10 cellular contexts compared by ENCODE assay signal in genomic region chr6:68559716-68560115, GRCh38.
DNase-seq lines count a peak whose midpoint lies in the region; ATAC-seq, FAIRE-seq and TF ChIP-seq lines count a peak whose summit lies in the region.
"Had no signal": no experiment of that assay in that cellular context is flagged by ENCODE, and none has a peak within 500 bp of the region (broad histone marks: within the 10 kb centered on the region; RNA-seq: fewer than 3 reads in every experiment).

No MANE protein-coding gene starts in this region.

- peak overlapping the region; percentile 98 for H3K27ac ChIP-seq in SK-N-MC

- H3K4me3 ChIP-seq in SK-N-MC, result peak overlapping the region; percentile 75

- H3K9ac ChIP-seq in SK-N-MC (ENCODE audit: insufficient read length), result peak overlapping the region; percentile 89

- no peak for TF ChIP-seq POLR2A in GM12892 (IDR thresholded peaks at IDR 0.05; ENCODE audit: low read depth, low read length)

- DNase-seq in DMS153 (lab: John Stamatoyannopoulos, UW) (peak; percentile 31), NCI-H1930 (lab: John Stamatoyannopoulos, UW) (peak; percentile 70 to 75), SK-N-MC (ENCODE audit: low read depth, low spot score) (peak; percentile 88), medulla oblongata (ENCODE audit: extremely low spot score) (peak; percentile 76), GM12892 (ENCODE audit: insufficient read length) (no peak)
- DNase-seq in stimulated activated naive CD4-positive, alpha-beta T cell treated with Interleukin-2 at 50 U/mL for 16 hours (lab: John Stamatoyannopoulos, UW), result no peak
- DNase-seq: activated CD8-positive, alpha-beta memory T cell treated with anti-CD3 and anti-CD28 coated beads, Interleukin-2, amount 10 ng/mL, durations not matched to agents 7 days and 5 days; CD4-positive, alpha-beta memory T cell had no signal

- no peak for FAIRE-seq in GM12892 (lab: Jason Lieb, UNC)

- ATAC-seq in GM21717 (IDR thresholded peaks at IDR 0.05; ENCODE audit: unreplicated experiment) (no peak), GM19324 (IDR thresholded peaks at IDR 0.05; ENCODE audit: low FRiP score, unreplicated experiment) (no peak)
- ATAC-seq: activated CD8-positive, alpha-beta memory T cell treated with anti-CD3 and anti-CD28 coated beads, Interleukin-2, amount 10 ng/mL, durations not matched to agents 7 days and 5 days had no signal

- H3K36me3 ChIP-seq in SK-N-MC (ENCODE audit: insufficient read depth, low read length), result no peaks in the 10 kb centered on the region

- H3K9me3 ChIP-seq in SK-N-MC (ENCODE audit: low read depth, low read length), result peaks cover under 1% of the 10 kb centered on the region; the same call in 1 of the 2 replicates

Comparison
In these comparisons a context has a peak if more than half of its experiments do, and no peak if none do; other contexts are left out.
1. DNase-seq: peak in DMS153 (single experiment), NCI-H1930 (2 of 2), SK-N-MC (single experiment) and medulla oblongata (single experiment); none in stimulated activated naive CD4-positive, alpha-beta T cell treated with Interleukin-2 at 50 U/mL for 16 hours (single experiment) and GM12892 (single experiment).